ENCODE assay signal across 8 cellular contexts in the genomic region with DNA sequence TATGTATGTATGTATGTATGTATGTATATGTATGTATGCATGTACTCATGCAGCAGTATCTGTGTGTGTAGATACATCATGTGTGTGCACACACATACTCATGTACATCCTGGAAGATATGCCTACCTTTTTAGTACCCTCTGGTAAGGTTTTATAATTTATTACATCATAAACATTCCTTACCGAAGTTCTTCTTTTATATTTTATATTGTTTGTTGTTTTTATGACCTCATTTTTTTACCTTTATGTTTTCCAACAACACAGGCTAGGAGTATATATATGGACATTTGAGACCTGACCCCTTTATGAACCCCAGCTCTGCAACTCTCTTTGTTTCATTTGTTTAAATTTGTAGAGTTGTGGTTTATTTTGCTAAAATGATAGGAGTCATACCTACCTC.
"Had no signal": no experiment of that assay in that cellular context is flagged by ENCODE, and none has a peak within 500 bp of the region (broad histone marks: within the 10 kb centered on the region; RNA-seq: fewer than 3 reads in every experiment).

No MANE protein-coding gene starts in this region.

- FAIRE-seq: G401.6, GM12878, GM12891, GM12892, GM18507, GM19239 had no signal

- H3K4me3 ChIP-seq: GM12878 had no signal

- DNase-seq: GDM1, GF-D8 had no signal

- ATAC-seq: GM12878 had no signal
